1 cellular context compared by ENCODE assay signal in the genomic region with DNA sequence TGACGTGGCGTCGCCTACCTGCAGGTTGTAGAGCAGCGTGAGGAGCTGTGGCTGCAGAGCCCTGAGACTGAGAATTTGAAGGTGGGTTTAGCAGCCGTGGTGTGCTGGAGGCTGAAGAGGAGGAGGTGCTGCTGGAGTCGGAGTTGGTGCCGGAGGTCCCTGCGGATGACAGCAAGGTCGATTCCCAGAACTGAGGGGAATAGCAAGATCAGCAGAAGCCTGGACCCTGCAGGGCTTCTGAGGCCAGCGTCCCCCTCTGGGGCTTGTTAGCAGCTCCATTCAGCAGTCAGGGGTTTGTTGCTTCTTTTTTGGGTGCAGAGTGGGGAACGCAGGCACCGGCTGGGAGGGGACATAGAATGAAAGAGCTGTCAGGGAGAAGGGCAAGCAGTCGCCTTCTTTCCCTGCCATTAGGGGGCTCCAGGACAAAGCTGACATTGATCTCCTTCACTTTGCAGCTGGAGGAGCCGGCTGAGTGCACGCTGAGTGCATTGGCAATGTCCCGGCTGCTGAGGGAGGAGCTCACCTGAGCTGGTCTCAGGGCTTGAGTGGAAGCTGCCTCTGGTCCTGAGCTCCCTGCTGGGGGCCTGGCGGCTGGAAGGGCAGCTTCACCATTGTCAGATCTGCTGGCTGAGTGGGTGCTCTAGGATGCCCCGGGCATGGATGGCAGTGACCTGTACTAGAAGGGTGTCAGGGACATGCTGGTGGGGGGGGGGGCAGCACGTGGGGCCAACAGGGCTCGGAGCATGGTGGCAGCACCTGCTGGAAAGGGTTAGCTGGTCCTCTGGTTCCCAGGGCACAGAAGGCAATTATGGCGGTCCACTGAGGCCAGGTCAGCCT.
TF ChIP-seq lines count a peak whose summit lies in the region.

No MANE protein-coding gene starts in this region.

TF ChIP-seq in GM12891, 5 proteins besides CTCF, POLR2A, EP300 and RAD21 (continued from another document):
- no peak for TF ChIP-seq POLR2AphosphoS5 (IDR thresholded peaks at IDR 0.05; ENCODE audit: low read depth, low read length)
- no peak for TF ChIP-seq PAX5 (IDR thresholded peaks at IDR 0.05; ENCODE audit: insufficient read depth, low read length, severe bottlenecking)
